ENCODE assay signal across 16 cellular contexts in genomic region chr15:31285772-31286261, GRCh38. TPM values are rescaled to one million over a fixed set of nuclear protein-coding genes. Genes with fewer than 3 reads are reported as not detected.
DNase-seq lines count a peak whose midpoint lies in the region; ATAC-seq and TF ChIP-seq lines count a peak whose summit lies in the region.
"Had no signal": no experiment of that assay in that cellular context is flagged by ENCODE, and none has a peak within 500 bp of the region (broad histone marks: within the 10 kb centered on the region; RNA-seq: fewer than 3 reads in every experiment).

No MANE protein-coding gene starts in this region.

- H3K27me3 ChIP-seq in PC-3 (ENCODE audit: low read length) = peaks cover 28% of the 10 kb centered on the region
- H3K27me3 ChIP-seq: gastroesophageal sphincter, MG63 had no signal

- DNase-seq in memory B cell (ENCODE audit: low spot score in 2 of 2) (peak in 1 of 2 donors; percentile 2), HuH-7.5 (ENCODE audit: low spot score) (no peak), PC-3 (no peak)
- DNase-seq: CD4-positive, CD25-positive, alpha-beta regulatory T cell; central memory CD4-positive, alpha-beta T cell; HFFc6; MG63; WERI-Rb-1 had no signal

- intact Hi-C loops in PC-3 (cut with micrococcal nuclease) = no loop called here

- H3K27ac ChIP-seq in PC-3 (ENCODE audit: low read length) = no peak overlapping the region
- H3K27ac ChIP-seq: gastroesophageal sphincter, skin epidermis, WERI-Rb-1 had no signal

- no peaks in the 10 kb centered on the region for H3K9me2 ChIP-seq in PC-3 (replicated peaks; ENCODE audit: low read length)

- POLR2A ChIA-PET in PC-3 (lab: Charles Lee; ENCODE audit: unreplicated experiment) = no interaction called here

- peak overlapping the region; percentile 17 for H3K27ac Mint-ChIP-seq in memory B cell
- H3K27ac Mint-ChIP-seq: activated naive CD8-positive, alpha-beta T cell; CD4-positive, CD25-positive, alpha-beta regulatory T cell; HFFc6; mesothelial cell of epicardium had no signal

- H3K79me2 ChIP-seq in PC-3 (ENCODE audit: low read length) = no peaks in the 10 kb centered on the region

- no peaks in the 10 kb centered on the region for H3K9me3 ChIP-seq in PC-3 (ENCODE audit: low read length)

- peaks cover 10% of the 10 kb centered on the region for H3K4me1 Mint-ChIP-seq in memory B cell

- H3F3A ChIP-seq in PC-3 (ENCODE audit: low read length, unreplicated experiment) = no peaks in the 10 kb centered on the region

- H4K20me1 ChIP-seq in PC-3 (ENCODE audit: low read length) = no peaks in the 10 kb centered on the region

- TF ChIP-seq CTCF in PC-3 (conservative IDR thresholded peaks at IDR 0.05; ENCODE audit: low read depth, low read length) = no peak

- H3K4me2 ChIP-seq in PC-3 (ENCODE audit: low read length) = no peak overlapping the region

- H3K36me3 Mint-ChIP-seq in memory B cell = no peaks in the 10 kb centered on the region
- H3K36me3 Mint-ChIP-seq: mesothelial cell of epicardium had no signal

- no peak overlapping the region for H3K9ac ChIP-seq in PC-3 (ENCODE audit: low read length)

- no peaks in the 10 kb centered on the region for H3K36me3 ChIP-seq in PC-3 (ENCODE audit: low read depth, low read length)
- H3K36me3 ChIP-seq: gastroesophageal sphincter, MG63, WERI-Rb-1 had no signal

- H2AFZ ChIP-seq in PC-3 (ENCODE audit: low read length) = no peak overlapping the region

- peak; percentile 69 for ATAC-seq in GM18873 (IDR thresholded peaks at IDR 0.05; ENCODE audit: low FRiP score, unreplicated experiment)
- peak; percentile 78 for ATAC-seq in GM21529 (IDR thresholded peaks at IDR 0.05; ENCODE audit: unreplicated experiment)
- peak; percentile 69 for ATAC-seq in HG03066 (IDR thresholded peaks at IDR 0.05; ENCODE audit: low read depth, unreplicated experiment)
- peak; percentile 39 for ATAC-seq in memory B cell (ENCODE audit: low read depth)
- ATAC-seq in GM21367 (IDR thresholded peaks at IDR 0.05; ENCODE audit: unreplicated experiment) = no peak
- no peak for ATAC-seq in PC-3
- ATAC-seq: gastroesophageal sphincter had no signal

- no TSS peak for BruUV-seq in PC-3 (replicated peaks; lab: Mats Ljungman, UMichigan)

- no peak overlapping the region for H3K4me3 ChIP-seq in PC-3 (ENCODE audit: low read length)
- H3K4me3 ChIP-seq: gastroesophageal sphincter, MG63, skin epidermis had no signal

- no peaks in the 10 kb centered on the region for H3K27me3 Mint-ChIP-seq in memory B cell
- H3K27me3 Mint-ChIP-seq: activated naive CD8-positive, alpha-beta T cell had no signal

- H3K4me1 ChIP-seq in PC-3 (ENCODE audit: insufficient read depth, low read length) = no peaks in the 10 kb centered on the region
- H3K4me1 ChIP-seq: gastroesophageal sphincter had no signal

- CTCF ChIA-PET in PC-3 (lab: Charles Lee) = no interaction called here

- H3K4me3 Mint-ChIP-seq in memory B cell = no peak overlapping the region
- H3K4me3 Mint-ChIP-seq: activated naive CD8-positive, alpha-beta T cell; CD4-positive, CD25-positive, alpha-beta regulatory T cell; HFFc6; mesothelial cell of epicardium had no signal

- peaks cover 4% of the 10 kb centered on the region for H3K9me3 Mint-ChIP-seq in memory B cell

RNA-seq across cellular contexts. Expression of gene KLF13, which starts 40.8 kb away (rescaled TPM):
- 10.1 and 11.4 TPM in 2 replicates for total RNA-seq in PC-3 (2014; rRNA removed)

Comparison
In these comparisons a context has a peak if more than half of its experiments do, and no peak if none do; other contexts are left out.
1. ATAC-seq: peak in GM18873 (single experiment), GM21529 (single experiment), HG03066 (single experiment) and memory B cell (single experiment); none in GM21367 (single experiment) and PC-3 (single experiment).